18 cellular contexts compared by ENCODE assay signal in the genomic region with DNA sequence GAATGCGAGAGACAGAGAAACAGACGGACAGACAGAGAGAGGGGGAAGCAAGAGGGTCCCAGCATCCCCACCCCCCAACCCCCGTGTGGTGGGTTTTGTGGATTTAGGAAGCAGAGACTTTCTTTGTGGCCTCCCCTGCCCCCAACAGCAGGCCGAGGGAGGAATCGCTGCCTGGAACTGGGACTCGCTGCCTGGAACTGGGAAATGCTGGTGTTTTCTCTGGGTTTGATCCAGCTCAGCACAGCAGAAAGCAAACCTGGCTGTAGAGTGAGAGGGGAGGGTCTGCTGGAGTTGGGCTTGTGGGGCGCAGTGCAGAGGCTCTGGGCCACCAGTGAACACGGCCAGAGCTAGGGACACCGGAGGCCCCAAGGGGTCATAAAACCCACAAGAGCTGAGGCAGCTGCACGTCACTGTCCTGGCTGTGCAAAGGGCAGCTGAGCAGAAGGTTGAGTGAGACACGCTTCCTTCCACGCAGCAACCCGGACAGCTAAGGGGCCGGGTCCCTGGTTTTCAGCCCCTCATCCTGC.
A peak's percentile ranks its signal among the peaks of the same experiment; 100 is the strongest.
DNase-seq lines count a peak whose midpoint lies in the region; ATAC-seq, FAIRE-seq and TF ChIP-seq lines count a peak whose summit lies in the region.
"Had no signal": no experiment of that assay in that cellular context is flagged by ENCODE, and none has a peak within 500 bp of the region (broad histone marks: within the 10 kb centered on the region; RNA-seq: fewer than 3 reads in every experiment).

No MANE protein-coding gene starts in this region.

- peaks cover 7% of the 10 kb centered on the region for H3K27me3 Mint-ChIP-seq in brain
- peaks cover 23% of the 10 kb centered on the region for H3K27me3 Mint-ChIP-seq in stimulated activated naive CD8-positive, alpha-beta T cell treated with anti-CD3 and anti-CD28 coated beads, Interleukin-15, amount 100 ng/mL, for 72 hours
- H3K27me3 Mint-ChIP-seq: CD4-positive, alpha-beta T cell had no signal

- peak; percentile 66 for FAIRE-seq in HTR-8/SVneo (lab: Jason Lieb, UNC)
- FAIRE-seq: G401.6, GM12891 had no signal

- DNase-seq in HTR-8/SVneo (ENCODE audit: insufficient read length, low spot score) (no peak), hepatic stellate cell (ENCODE audit: low spot score) (peak; percentile 59), sciatic nerve (ENCODE audit: low spot score) (no peak), NCI-H1092 (lab: John Stamatoyannopoulos, UW) (no peak)
- no peak for DNase-seq in stimulated activated naive CD8-positive, alpha-beta T cell treated with anti-CD3 and anti-CD28 coated beads, Interleukin-15, amount 100 ng/mL, for 72 hours
- DNase-seq: AML-193; C1 segment of cervical spinal cord; CD4-positive, alpha-beta T cell; DMS153; DMS79 treated with DMSO at 0.1 percent for 48 hours; EL; H9 had no signal

- peaks cover 0 to 6% (median 0%) of the 10 kb centered on the region in 5 experiments for H3K9me3 Mint-ChIP-seq in brain
- no peaks in the 10 kb centered on the region for H3K9me3 Mint-ChIP-seq in stimulated activated naive CD8-positive, alpha-beta T cell treated with anti-CD3 and anti-CD28 coated beads, Interleukin-15, amount 100 ng/mL, for 72 hours
- H3K9me3 Mint-ChIP-seq: CD4-positive, alpha-beta T cell; GM23338; H9 had no signal

- ATAC-seq in sciatic nerve (peak; percentile 38), HG03439 (IDR thresholded peaks at IDR 0.05; ENCODE audit: unreplicated experiment) (no peak), HG03571 (IDR thresholded peaks at IDR 0.05; ENCODE audit: unreplicated experiment) (no peak)
- no peak for ATAC-seq in stimulated activated naive CD8-positive, alpha-beta T cell treated with anti-CD3 and anti-CD28 coated beads, Interleukin-15, amount 100 ng/mL, for 72 hours
- ATAC-seq: GM23338 had no signal

- TF ChIP-seq CTCF in brain (conservative IDR thresholded peaks at IDR 0.05): no peak

- no peak overlapping the region for H3K4me3 Mint-ChIP-seq in brain
- H3K4me3 Mint-ChIP-seq in stimulated activated naive CD8-positive, alpha-beta T cell treated with anti-CD3 and anti-CD28 coated beads, Interleukin-15, amount 100 ng/mL, for 72 hours: no peak overlapping the region
- H3K4me3 Mint-ChIP-seq: CD4-positive, alpha-beta T cell; GM23338; H9 had no signal

- peaks cover 23% of the 10 kb centered on the region for H3K4me1 Mint-ChIP-seq in brain
- peaks cover 13% of the 10 kb centered on the region for H3K4me1 Mint-ChIP-seq in stimulated activated naive CD8-positive, alpha-beta T cell treated with anti-CD3 and anti-CD28 coated beads, Interleukin-15, amount 100 ng/mL, for 72 hours
- H3K4me1 Mint-ChIP-seq: GM23338 had no signal

- H3K36me3 Mint-ChIP-seq in brain: peaks cover 5% of the 10 kb centered on the region

- intact Hi-C loops in sciatic nerve (cut with DNase I): no loop called here

- peak overlapping the region in 3 of 5 experiments; percentile 21 to 59 (median 49) for H3K27ac Mint-ChIP-seq in brain
- peak overlapping the region in 1 of 2 donors; percentile 49 for H3K27ac Mint-ChIP-seq in stimulated activated naive CD8-positive, alpha-beta T cell treated with anti-CD3 and anti-CD28 coated beads, Interleukin-15, amount 100 ng/mL, for 72 hours
- H3K27ac Mint-ChIP-seq: CD4-positive, alpha-beta T cell; GM23338 had no signal
